Comparison of ENCODE assay signal across 1 cellular context in genomic region chr9:115845648-115846312, GRCh38.
TF ChIP-seq lines count a peak whose summit lies in the region.

No MANE protein-coding gene starts in this region.

TF ChIP-seq in GM23338, 12 proteins besides CTCF, POLR2A, EP300 and RAD21 (continued from another document):
- no peak for TF ChIP-seq REST (IDR thresholded peaks at IDR 0.05; ENCODE audit: unreplicated experiment)
- TF ChIP-seq STAT1 (IDR thresholded peaks at IDR 0.05; ENCODE audit: unreplicated experiment): no peak
- no peak for TF ChIP-seq EZH2phosphoT487 (IDR thresholded peaks at IDR 0.05; ENCODE audit: unreplicated experiment)
- no peak for TF ChIP-seq JUNB (IDR thresholded peaks at IDR 0.05; ENCODE audit: unreplicated experiment)
- TF ChIP-seq ZNF114 (CRISPR knock-in tag; IDR thresholded peaks at IDR 0.05): no peak
- no peak for TF ChIP-seq ZNF331 (CRISPR knock-in tag; IDR thresholded peaks at IDR 0.05; ENCODE audit: low read depth)
